9 cellular contexts compared by ENCODE assay signal in the genomic region with DNA sequence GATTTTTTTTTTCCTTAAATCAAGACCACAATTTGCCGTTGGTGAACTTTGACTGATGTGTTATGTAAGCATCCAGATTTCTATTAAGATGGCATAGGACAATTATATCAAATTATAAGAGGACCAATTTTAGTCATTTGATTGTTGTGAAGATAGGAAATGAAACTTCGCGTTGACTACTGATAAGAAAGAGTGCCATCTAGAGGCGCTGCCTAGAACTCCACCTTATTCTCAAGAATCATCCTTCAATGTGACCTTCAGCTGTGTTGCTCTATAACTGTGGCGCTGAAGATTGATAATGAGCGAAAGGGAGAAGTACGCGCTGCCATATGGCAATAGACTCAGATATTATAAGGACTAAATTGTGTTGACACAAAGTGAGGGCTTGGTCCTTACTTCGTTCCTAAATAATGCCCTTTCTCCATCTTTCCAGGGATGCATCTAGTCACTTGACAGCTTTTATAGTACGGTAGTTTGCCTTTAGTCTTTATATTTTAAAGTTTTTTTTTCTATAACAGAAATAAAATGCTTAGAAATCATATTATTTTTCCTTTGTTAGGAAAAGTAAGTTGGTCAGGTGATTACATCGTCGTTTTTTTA.
DNase-seq lines count a peak whose midpoint lies in the region; ATAC-seq, FAIRE-seq and TF ChIP-seq lines count a peak whose summit lies in the region.
"Had no signal": no experiment of that assay in that cellular context is flagged by ENCODE, and none has a peak within 500 bp of the region (broad histone marks: within the 10 kb centered on the region; RNA-seq: fewer than 3 reads in every experiment).

No MANE protein-coding gene starts in this region.

- peak; percentile 63 for TF ChIP-seq CTCF in D721Med (IDR thresholded peaks at IDR 0.05; ENCODE audit: insufficient read depth, missing control alignments)

- H3K4me1 ChIP-seq in SJCRH30 = no peaks in the 10 kb centered on the region

- H3K4me1 Mint-ChIP-seq in naive B cell = no peaks in the 10 kb centered on the region

- peaks cover 0 to 2% (median 0%) of the 10 kb centered on the region in 7 donors for H3K9me3 Mint-ChIP-seq in naive B cell
- H3K9me3 Mint-ChIP-seq: T-helper 1 cell treated with Interleukin-12 subunit alpha and Interleukin-12 subunit beta and Interleukin-4 antibody, amounts not matched to agents 30 μg/mL and 1 μg/mL, for 36 hours had no signal

- H3K27me3 ChIP-seq in SJCRH30 = 0 out of 2 replicates have a peak, but pooled peaks cover 2% of the 10 kb centered on the region

- H3K36me3 Mint-ChIP-seq in naive B cell = no peaks in the 10 kb centered on the region

- peak; percentile 74 for ATAC-seq in GM21390 (IDR thresholded peaks at IDR 0.05; ENCODE audit: unreplicated experiment)
- ATAC-seq in naive B cell (ENCODE audit: low read depth in 2 of 2) = no peak
- no peak for ATAC-seq in GM21717 (IDR thresholded peaks at IDR 0.05; ENCODE audit: unreplicated experiment)

- DNase-seq in D721Med (ENCODE audit: insufficient read length, low spot score) (no peak), MV-4-11 (lab: John Stamatoyannopoulos, UW) (peak; percentile 58), SJCRH30 (peak; percentile 19 to 63), naive B cell (peak; percentile 14), GM19240 (ENCODE audit: insufficient read length, low spot score) (no peak)
- peak; percentile 3 for DNase-seq in effector CD4-positive, alpha-beta T cell

- H3K27ac Mint-ChIP-seq in naive B cell = no peak overlapping the region
- H3K27ac Mint-ChIP-seq: T-helper 1 cell treated with Interleukin-12 subunit alpha and Interleukin-12 subunit beta and Interleukin-4 antibody, amounts not matched to agents 30 μg/mL and 1 μg/mL, for 36 hours had no signal

- no peaks in the 10 kb centered on the region for H3K27me3 Mint-ChIP-seq in naive B cell

- H3K9me3 ChIP-seq in SJCRH30 (replicated peaks) = no peaks in the 10 kb centered on the region

- no peak overlapping the region for H3K4me3 Mint-ChIP-seq in naive B cell
- H3K4me3 Mint-ChIP-seq: T-helper 1 cell treated with Interleukin-12 subunit alpha and Interleukin-12 subunit beta and Interleukin-4 antibody, amounts not matched to agents 30 μg/mL and 1 μg/mL, for 36 hours had no signal

- H3K36me3 ChIP-seq in SJCRH30 = no peaks in the 10 kb centered on the region

- no peak overlapping the region for H3K27ac ChIP-seq in SJCRH30

- H3K4me3 ChIP-seq in SJCRH30 = no peak overlapping the region

- FAIRE-seq in D721Med (lab: Jason Lieb, UNC) = peak; percentile 92

Comparison
In these comparisons a context has a peak if more than half of its experiments do, and no peak if none do; other contexts are left out.
1. DNase-seq: peak in MV-4-11 (single experiment), SJCRH30 (2 of 2), effector CD4-positive, alpha-beta T cell (single experiment) and naive B cell (single experiment); none in D721Med (single experiment) and GM19240 (single experiment).